1 cellular context compared by ENCODE assay signal in the genomic region with DNA sequence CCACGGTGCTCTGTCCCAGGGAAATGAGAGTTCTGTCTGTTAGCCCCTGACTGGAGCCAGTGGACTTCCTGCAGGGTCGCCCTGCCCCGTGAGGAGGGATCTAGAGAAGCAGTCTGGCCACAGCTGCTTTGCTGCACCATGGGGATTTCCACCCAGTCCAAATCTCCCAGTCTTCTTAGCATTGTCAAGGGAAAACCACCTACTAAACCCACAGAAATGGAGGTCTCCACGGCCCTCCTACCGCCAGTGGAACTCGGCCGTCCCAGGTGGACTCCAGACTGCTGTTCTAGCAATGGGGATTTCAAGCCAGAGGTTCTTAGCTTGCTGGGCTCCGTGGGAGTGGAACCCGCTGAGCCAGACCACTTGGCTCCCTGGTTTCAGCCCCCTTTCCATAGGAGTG.
TF ChIP-seq lines count a peak whose summit lies in the region.

No MANE protein-coding gene starts in this region.

TF ChIP-seq in GM12878, 131 proteins besides CTCF, POLR2A, EP300 and RAD21 (continued from another document):
- TF ChIP-seq, protein P1, sequence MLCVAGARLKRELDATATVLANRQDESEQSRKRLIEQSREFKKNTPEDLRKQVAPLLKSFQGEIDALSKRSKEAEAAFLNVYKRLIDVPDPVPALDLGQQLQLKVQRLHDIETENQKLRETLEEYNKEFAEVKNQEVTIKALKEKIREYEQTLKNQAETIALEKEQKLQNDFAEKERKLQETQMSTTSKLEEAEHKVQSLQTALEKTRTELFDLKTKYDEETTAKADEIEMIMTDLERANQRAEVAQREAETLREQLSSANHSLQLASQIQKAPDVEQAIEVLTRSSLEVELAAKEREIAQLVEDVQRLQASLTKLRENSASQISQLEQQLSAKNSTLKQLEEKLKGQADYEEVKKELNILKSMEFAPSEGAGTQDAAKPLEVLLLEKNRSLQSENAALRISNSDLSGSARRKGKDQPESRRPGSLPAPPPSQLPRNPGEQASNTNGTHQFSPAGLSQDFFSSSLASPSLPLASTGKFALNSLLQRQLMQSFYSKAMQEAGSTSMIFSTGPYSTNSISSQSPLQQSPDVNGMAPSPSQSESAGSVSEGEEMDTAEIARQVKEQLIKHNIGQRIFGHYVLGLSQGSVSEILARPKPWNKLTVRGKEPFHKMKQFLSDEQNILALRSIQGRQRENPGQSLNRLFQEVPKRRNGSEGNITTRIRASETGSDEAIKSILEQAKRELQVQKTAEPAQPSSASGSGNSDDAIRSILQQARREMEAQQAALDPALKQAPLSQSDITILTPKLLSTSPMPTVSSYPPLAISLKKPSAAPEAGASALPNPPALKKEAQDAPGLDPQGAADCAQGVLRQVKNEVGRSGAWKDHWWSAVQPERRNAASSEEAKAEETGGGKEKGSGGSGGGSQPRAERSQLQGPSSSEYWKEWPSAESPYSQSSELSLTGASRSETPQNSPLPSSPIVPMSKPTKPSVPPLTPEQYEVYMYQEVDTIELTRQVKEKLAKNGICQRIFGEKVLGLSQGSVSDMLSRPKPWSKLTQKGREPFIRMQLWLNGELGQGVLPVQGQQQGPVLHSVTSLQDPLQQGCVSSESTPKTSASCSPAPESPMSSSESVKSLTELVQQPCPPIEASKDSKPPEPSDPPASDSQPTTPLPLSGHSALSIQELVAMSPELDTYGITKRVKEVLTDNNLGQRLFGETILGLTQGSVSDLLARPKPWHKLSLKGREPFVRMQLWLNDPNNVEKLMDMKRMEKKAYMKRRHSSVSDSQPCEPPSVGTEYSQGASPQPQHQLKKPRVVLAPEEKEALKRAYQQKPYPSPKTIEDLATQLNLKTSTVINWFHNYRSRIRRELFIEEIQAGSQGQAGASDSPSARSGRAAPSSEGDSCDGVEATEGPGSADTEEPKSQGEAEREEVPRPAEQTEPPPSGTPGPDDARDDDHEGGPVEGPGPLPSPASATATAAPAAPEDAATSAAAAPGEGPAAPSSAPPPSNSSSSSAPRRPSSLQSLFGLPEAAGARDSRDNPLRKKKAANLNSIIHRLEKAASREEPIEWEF (IDR thresholded peaks at IDR 0.05; ENCODE audit: insufficient replicate concordance, low read depth, low read length): no peak
- no peak for TF ChIP-seq IKZF1 (conservative IDR thresholded peaks at IDR 0.05)
- TF ChIP-seq ASH2L (IDR thresholded peaks at IDR 0.05; ENCODE audit: borderline replicate concordance, low read depth): no peak
